In genomic region chr17:64236827-64237403, GRCh38 we compare ENCODE assay signal across 1 cellular context.
TF ChIP-seq lines count a peak whose summit lies in the region.

No MANE protein-coding gene starts in this region.

TF ChIP-seq in H1, 55 proteins besides CTCF, POLR2A, EP300 and RAD21 (continued from another document):
- no peak for TF ChIP-seq CHD7 (IDR thresholded peaks at IDR 0.05; ENCODE audit: insufficient replicate concordance, low read length)
- no peak for TF ChIP-seq BACH1 (IDR thresholded peaks at IDR 0.05; ENCODE audit: low read length)
- no peak for TF ChIP-seq EZH2 (IDR thresholded peaks at IDR 0.05; ENCODE audit: low read depth, low read length, severe bottlenecking)
TF ChIP-seq in H1: peak in this region for 0.
